23 cellular contexts compared by ENCODE assay signal in genomic region chr1:227920426-227920825, GRCh38.
"Had no signal": no experiment of that assay in that cellular context is flagged by ENCODE, and none has a peak within 500 bp of the region (broad histone marks: within the 10 kb centered on the region; RNA-seq: fewer than 3 reads in every experiment).

No MANE protein-coding gene starts in this region.

- H3K4me3 Mint-ChIP-seq: memory B cell; naive B cell; stimulated activated naive CD8-positive, alpha-beta T cell treated with anti-CD3 and anti-CD28 coated beads, Interleukin-15, amount 100 ng/mL, for 72 hours had no signal

- H3K27me3 ChIP-seq: dorsolateral prefrontal cortex, hepatocyte, neural progenitor cell, ovary, right lobe of liver, suprapubic skin, transverse colon, upper lobe of right lung, uterus had no signal

- H3K79me2 ChIP-seq: hepatocyte had no signal

- H3K4me2 ChIP-seq: hepatocyte had no signal

- H3K4me1 ChIP-seq: right lobe of liver, transverse colon, upper lobe of right lung, uterus had no signal

- H3K36me3 ChIP-seq: neural progenitor cell, ovary, right lobe of liver, transverse colon, upper lobe of right lung, uterus had no signal

- H3K27me3 Mint-ChIP-seq: naive B cell; stimulated activated naive CD8-positive, alpha-beta T cell treated with anti-CD3 and anti-CD28 coated beads, Interleukin-15, amount 100 ng/mL, for 72 hours had no signal

- H3K9me3 Mint-ChIP-seq: memory B cell; naive B cell; nephron; neural progenitor cell; stimulated activated naive CD8-positive, alpha-beta T cell treated with anti-CD3 and anti-CD28 coated beads, Interleukin-15, amount 100 ng/mL, for 72 hours had no signal

- DNase-seq: cerebellar nuclear complex; effector CD4-positive, alpha-beta T cell; left colon; naive B cell; ovary; right lobe of liver; small intestine; stimulated activated CD4-positive, alpha-beta T cell treated with anti-CD3 and anti-CD28 coated beads, Interleukin-12 subunit alpha, Interleukin-12 subunit beta, amount 100 ng/mL, for 4 hours; stimulated activated CD4-positive, alpha-beta T cell treated with anti-CD3 and anti-CD28 coated beads, Interleukin-1b, Interleukin-23, amount 100 ng/mL, for 48 hours; stimulated activated CD4-positive, alpha-beta T cell treated with anti-CD3 and anti-CD28 coated beads, Interleukin-4, amount 100 ng/mL, for 1 hour; stimulated activated CD8-positive, alpha-beta memory T cell treated with anti-CD3 and anti-CD28 coated beads, Interleukin-4, amount 100 ng/mL, for 48 hours; stimulated activated naive CD4-positive, alpha-beta T cell; stimulated activated naive CD8-positive, alpha-beta T cell treated with anti-CD3 and anti-CD28 coated beads, Interleukin-15, amount 100 ng/mL, for 72 hours; transverse colon; upper lobe of right lung; uterus had no signal

- H3K4me3 ChIP-seq: hepatocyte, lung, neural progenitor cell, ovary, right lobe of liver, suprapubic skin, transverse colon, upper lobe of right lung, uterus had no signal

- H3K36me3 Mint-ChIP-seq: memory B cell, naive B cell had no signal

- H3K27ac Mint-ChIP-seq: memory B cell; naive B cell; stimulated activated naive CD8-positive, alpha-beta T cell treated with anti-CD3 and anti-CD28 coated beads, Interleukin-15, amount 100 ng/mL, for 72 hours had no signal

- H3K9me3 ChIP-seq: ovary, right lobe of liver, suprapubic skin, transverse colon, upper lobe of right lung, uterus had no signal

- H3K4me1 Mint-ChIP-seq: memory B cell had no signal

- H3K9ac ChIP-seq: neural progenitor cell had no signal

- ATAC-seq: left colon; right lobe of liver; stimulated activated naive CD8-positive, alpha-beta T cell treated with anti-CD3 and anti-CD28 coated beads, Interleukin-15, amount 100 ng/mL, for 72 hours; upper lobe of right lung had no signal

- H3K27ac ChIP-seq: hepatocyte, neural progenitor cell, ovary, right lobe of liver, suprapubic skin, transverse colon, upper lobe of right lung, uterus had no signal

- H2AFZ ChIP-seq: hepatocyte, neural progenitor cell had no signal
